In genomic region chr1:146710838-146711521, GRCh38 we compare ENCODE assay signal across 8 cellular contexts.
DNase-seq lines count a peak whose midpoint lies in the region; ATAC-seq, FAIRE-seq and TF ChIP-seq lines count a peak whose summit lies in the region.
"Not testable (repeated sequence)": the region's sequence is repeated elsewhere in the genome, so short reads cannot be mapped to it uniquely, and the experiment has no call there.

No MANE protein-coding gene starts in this region.

- H3K79me1 ChIP-seq in H1 (ENCODE audit: low read depth, low read length): not testable (repeated sequence)

- H3K23me2 ChIP-seq in H1 (ENCODE audit: low read depth, low read length): not testable (repeated sequence)

- H4K91ac ChIP-seq in H1 (replicated peaks; ENCODE audit: insufficient read length, low read length): not testable (repeated sequence)

- FAIRE-seq in H1 (lab: Jason Lieb, UNC): not testable (repeated sequence)

- not testable (repeated sequence) for H3K4ac ChIP-seq in H1 (replicated peaks; ENCODE audit: insufficient read length, low read depth, low read length)

- not testable (repeated sequence) for H3K27me3 Mint-ChIP-seq in CD4-positive, alpha-beta T cell; activated CD4-positive, alpha-beta T cell treated with anti-CD3 and anti-CD28 coated beads, Interleukin-2, amount 10 ng/mL, durations not matched to agents 24 days and 14 days

- not testable (repeated sequence) for H3K14ac ChIP-seq in H1 (ENCODE audit: insufficient read length)

- H2BK20ac ChIP-seq in H1 (ENCODE audit: low read length): not testable (repeated sequence)

- H3K36me3 Mint-ChIP-seq in CD4-positive, alpha-beta T cell (ENCODE audit: low read depth); activated CD4-positive, alpha-beta T cell treated with anti-CD3 and anti-CD28 coated beads, Interleukin-2, amount 10 ng/mL, durations not matched to agents 24 days and 14 days (ENCODE audit: low read depth): not testable (repeated sequence)

- H3K79me2 ChIP-seq in H1 (ENCODE audit: control insufficient read depth in 1 of 2, insufficient read depth in 2 of 2, low read length in 2 of 2): not testable (repeated sequence)

- H2BK120ac ChIP-seq in H1 (replicated peaks; ENCODE audit: low read depth, low read length): not testable (repeated sequence)

- H3K23ac ChIP-seq in H1 (ENCODE audit: insufficient read length): not testable (repeated sequence)

- ATAC-seq in CD4-positive, alpha-beta T cell (ENCODE audit: poor library complexity): peak; percentile 64

- H2BK15ac ChIP-seq in H1 (ENCODE audit: low read length): not testable (repeated sequence)

- not testable (repeated sequence) for H3K9me3 Mint-ChIP-seq in CD4-positive, alpha-beta T cell; activated CD4-positive, alpha-beta T cell treated with anti-CD3 and anti-CD28 coated beads, Interleukin-2, amount 10 ng/mL, durations not matched to agents 24 days and 14 days

- H3K4me1 ChIP-seq in HAP-1; NT2/D1 (ENCODE audit: insufficient read depth, insufficient read length); H1 (replicated peaks in 1 of 4; ENCODE audit: control insufficient read depth in 3 of 4, insufficient read depth in 4 of 4, low read length in 3 of 4): not testable (repeated sequence)

- TF ChIP-seq CTCF in CD4-positive, alpha-beta T cell (IDR thresholded peaks at IDR 0.05): not testable (repeated sequence)
- TF ChIP-seq CTCF in H1 (IDR thresholded peaks at IDR 0.05; ENCODE audit: control extremely low read depth in 1 of 3, insufficient read depth in 1 of 3, low read depth in 1 of 3, low read length in 3 of 3) (peak in 2 of 3 experiments; percentile 19 to 22; a peak in 2 of 4 replicates), retinal pigment epithelial cell (conservative IDR thresholded peaks at IDR 0.05; ENCODE audit: low read depth, low read length) (peak; percentile 24)

- H3K27ac Mint-ChIP-seq in CD4-positive, alpha-beta T cell; activated CD4-positive, alpha-beta T cell treated with anti-CD3 and anti-CD28 coated beads, Interleukin-2, amount 10 ng/mL, durations not matched to agents 24 days and 14 days: not testable (repeated sequence)

- not testable (repeated sequence) for H3K9ac ChIP-seq in NT2/D1 (ENCODE audit: insufficient read length, low read depth); H1 (replicated peaks in 1 of 4; ENCODE audit: extremely low read depth in 1 of 4, low read depth in 3 of 4, low read length in 3 of 4)

- in situ Hi-C loops in HAP-1 (cut with MboI; ENCODE audit: low sequenced_read_pairs): not testable (repeated sequence)

- not testable (repeated sequence) for H3K4me2 ChIP-seq in H1 (ENCODE audit: insufficient read depth in 1 of 2, low read depth in 2 of 2, low read length in 2 of 2)

- H2BK5ac ChIP-seq in H1 (ENCODE audit: low read depth, low read length): not testable (repeated sequence)

- POLR2A ChIA-PET in CD4-positive, alpha-beta T cell (lab: Charles Lee); H1 (lab: Charles Lee; ENCODE audit: partially characterized antibody): not testable (repeated sequence)

- intact Hi-C loops in CD4-positive, alpha-beta T cell (cut with DNase I, micrococcal nuclease); activated CD4-positive, alpha-beta T cell treated with anti-CD3 and anti-CD28 coated beads, Interleukin-2, amount 10 ng/mL, durations not matched to agents 24 days and 14 days (cut with micrococcal nuclease): not testable (repeated sequence)

- DNase-seq in CD4-positive, alpha-beta T cell: peak in 1 of 10 experiments; percentile 1
- DNase-seq in HAP-1 (ENCODE audit: low spot score in 2 of 2): peak; percentile 18 to 34
- peak; percentile 55 for DNase-seq in NCI-H1694 (lab: John Stamatoyannopoulos, UW)
- peak; percentile 62 for DNase-seq in NT2/D1 (ENCODE audit: low read depth, low spot score)
- peak; percentile 68 for DNase-seq in activated CD4-positive, alpha-beta T cell treated with anti-CD3 and anti-CD28 coated beads, Interleukin-2, amount 10 ng/mL, durations not matched to agents 24 days and 14 days
- DNase-seq in H1 (ENCODE audit: low read depth in 1 of 2, low spot score in 2 of 2); retinal pigment epithelial cell (ENCODE audit: low read depth): not testable (repeated sequence)
- DNase-seq in kidney tubule cell (ENCODE audit: low spot score): peak; percentile 51

- not testable (repeated sequence) for H3K4me3 Mint-ChIP-seq in CD4-positive, alpha-beta T cell; activated CD4-positive, alpha-beta T cell treated with anti-CD3 and anti-CD28 coated beads, Interleukin-2, amount 10 ng/mL, durations not matched to agents 24 days and 14 days

- not testable (repeated sequence) for H3K56ac ChIP-seq in H1 (replicated peaks; ENCODE audit: insufficient read length, low read depth, low read length)

- H2AK5ac ChIP-seq in H1 (ENCODE audit: low read depth, low read length): not testable (repeated sequence)

- TF ChIP-seq EP300 in H1 (IDR thresholded peaks at IDR 0.05; ENCODE audit: borderline replicate concordance in 1 of 2, low read depth in 2 of 2, low read length in 2 of 2): not testable (repeated sequence)

- H3K27ac ChIP-seq in CD4-positive, alpha-beta T cell (ENCODE audit: low read depth, low read length); H1 (ENCODE audit: low read depth, low read length): not testable (repeated sequence)

- not testable (repeated sequence) for H4K8ac ChIP-seq in H1 (ENCODE audit: extremely low read depth, insufficient read depth, low read length)

- not testable (repeated sequence) for H3K4me1 Mint-ChIP-seq in CD4-positive, alpha-beta T cell (ENCODE audit: low read depth); activated CD4-positive, alpha-beta T cell treated with anti-CD3 and anti-CD28 coated beads, Interleukin-2, amount 10 ng/mL, durations not matched to agents 24 days and 14 days

- not testable (repeated sequence) for H2BK12ac ChIP-seq in H1 (ENCODE audit: low read depth, low read length)

- H3K36me3 ChIP-seq in HAP-1 (replicated peaks); NT2/D1 (ENCODE audit: insufficient read depth, insufficient read length, low read length); H1 (ENCODE audit: control insufficient read depth in 2 of 4, insufficient read depth in 4 of 4, low read length in 3 of 4): not testable (repeated sequence)

- WGBS in H1 (ENCODE audit: extremely low coverage in 1 of 2, insufficient coverage in 1 of 2, insufficient read length in 1 of 2, insufficient replicate concordance in 2 of 2, low coverage in 1 of 2, low lambda C conversion rate in 2 of 2, missing lambda C conversion rate in 1 of 2), 2 experiments: 70% methylated on average over 4 of the region's 5 CpGs; no CpG with 5 or more reads in 1 of the 2 experiments

- not testable (repeated sequence) for H4K20me1 ChIP-seq in H1 (replicated peaks in 1 of 2; ENCODE audit: control insufficient read depth in 1 of 2, insufficient read depth in 2 of 2, low read length in 2 of 2)

- TF ChIP-seq RAD21 in H1 (IDR thresholded peaks at IDR 0.05 in 1 of 2, conservative IDR thresholded peaks at IDR 0.05 in 1 of 2; ENCODE audit: low read depth in 2 of 2, low read length in 2 of 2): peak; percentile 40 to 48

- H3K18ac ChIP-seq in H1 (ENCODE audit: extremely low read depth, low read length): not testable (repeated sequence)

- H3K9me3 ChIP-seq in CD4-positive, alpha-beta T cell (ENCODE audit: control insufficient read depth, low read length); HAP-1; NT2/D1 (ENCODE audit: insufficient read depth, low read length); H1 (ENCODE audit: insufficient read depth in 2 of 2, low read depth in 1 of 2, low read length in 1 of 2): not testable (repeated sequence)

- not testable (repeated sequence) for H4K5ac ChIP-seq in H1 (ENCODE audit: insufficient read length, low read depth, low read length)

- not testable (repeated sequence) for H2AFZ ChIP-seq in H1 (ENCODE audit: low read length)

- CTCF ChIA-PET in CD4-positive, alpha-beta T cell (lab: Charles Lee); H1 (lab: Charles Lee; ENCODE audit: partially characterized antibody): not testable (repeated sequence)

- H3K27me3 ChIP-seq in CD4-positive, alpha-beta T cell (ENCODE audit: control insufficient read depth, insufficient read depth, low read length); HAP-1 (ENCODE audit: low read depth); NT2/D1 (ENCODE audit: insufficient read depth, insufficient read length); H1 (replicated peaks in 1 of 4; ENCODE audit: control insufficient read depth in 3 of 4, extremely low read depth in 1 of 4, insufficient read depth in 3 of 4, low read length in 3 of 4): not testable (repeated sequence)

- H3K4me3 ChIP-seq in HAP-1; NT2/D1 (ENCODE audit: insufficient read length, low read depth); H1 (ENCODE audit: extremely low read depth in 1 of 4, insufficient read depth in 2 of 4, low read depth in 3 of 4, low read length in 4 of 4); retinal pigment epithelial cell (ENCODE audit: low read length): not testable (repeated sequence)

- not testable (repeated sequence) for TF ChIP-seq POLR2A in H1 (IDR thresholded peaks at IDR 0.05; ENCODE audit: control extremely low read depth in 1 of 2, low read depth in 2 of 2, low read length in 2 of 2)
